12 cellular contexts compared by ENCODE assay signal in genomic region chr9:131098391-131099087, GRCh38. TPM values are rescaled to one million over a fixed set of nuclear protein-coding genes. Genes with fewer than 3 reads are reported as not detected.
DNase-seq lines count a peak whose midpoint lies in the region; ATAC-seq and TF ChIP-seq lines count a peak whose summit lies in the region.
"Had no signal": no experiment of that assay in that cellular context is flagged by ENCODE, and none has a peak within 500 bp of the region (broad histone marks: within the 10 kb centered on the region; RNA-seq: fewer than 3 reads in every experiment).

No MANE protein-coding gene starts in this region.

- peak overlapping the region; percentile 92 for H3K9ac ChIP-seq in mesendoderm (ENCODE audit: low read length)

- no peak overlapping the region for H2AK5ac ChIP-seq in mesendoderm (ENCODE audit: low read length)

- H3K79me2 ChIP-seq in mesendoderm (ENCODE audit: control insufficient read depth, insufficient read depth, low read length) (no peaks in the 10 kb centered on the region), OCI-LY7 (ENCODE audit: insufficient read depth, low read depth, low read length) (no peaks in the 10 kb centered on the region)

- H3K36me3 ChIP-seq in mesendoderm (ENCODE audit: control insufficient read depth, insufficient read depth, low read length) (no peaks in the 10 kb centered on the region), tibial artery (no peaks in the 10 kb centered on the region), OCI-LY7 (ENCODE audit: insufficient read depth, low read length) (no peaks in the 10 kb centered on the region)

- H3K4me2 ChIP-seq in mesendoderm (ENCODE audit: low read length) = no peak overlapping the region
- H3K4me2 ChIP-seq in OCI-LY7 (ENCODE audit: low read length) = no peak overlapping the region

- H2BK5ac ChIP-seq in mesendoderm (ENCODE audit: low read length) = no peak overlapping the region

- H3K9me2 ChIP-seq in OCI-LY7 (ENCODE audit: insufficient read depth, low read length) = no peaks in the 10 kb centered on the region

- H4K5ac ChIP-seq in mesendoderm (ENCODE audit: low read length) = no peak overlapping the region

- no peak overlapping the region for H2BK15ac ChIP-seq in mesendoderm (replicated peaks; ENCODE audit: low read depth)

- H3K27ac ChIP-seq in dorsolateral prefrontal cortex (peak overlapping the region in 54 of 59 donors; percentile 7 to 93 (median 70)), mesendoderm (ENCODE audit: low read depth, low read length) (peak overlapping the region; percentile 13), tibial artery (peak overlapping the region; percentile 81 to 83), OCI-LY7 (ENCODE audit: low read depth, low read length, poor library complexity, severe bottlenecking) (no peak overlapping the region)

- POLR2A ChIA-PET in OCI-LY7 (lab: Charles Lee) = interaction anchor here (0.6 to 1.5 kb wide), 2 partner anchors 27 to 1703 kb away, joined by 3 to 4 read pairs; partner anchors contain the start of gene NUP214

- no peak overlapping the region for H3K4ac ChIP-seq in mesendoderm (ENCODE audit: low read depth, low read length)

- CTCF ChIA-PET in OCI-LY7 (lab: Charles Lee; ENCODE audit: unreplicated experiment) = interaction anchor here (1.0 kb wide), 1 partner anchor 41 kb away, joined by 3 read pairs; no protein-coding TSS in a partner anchor

- no peak overlapping the region for H2AFZ ChIP-seq in OCI-LY7 (ENCODE audit: low read length)

- no peaks in the 10 kb centered on the region for H3K9me3 Mint-ChIP-seq in activated naive CD4-positive, alpha-beta T cell treated with anti-CD3 and anti-CD28 coated beads, Interleukin-2, amount 50 U/mL, for 24 hours
- no peaks in the 10 kb centered on the region for H3K9me3 Mint-ChIP-seq in activated naive CD4-positive, alpha-beta T cell treated with anti-CD3 and anti-CD28 coated beads, Interleukin-2, amount 50 U/mL, for 72 hours
- H3K9me3 Mint-ChIP-seq: stimulated activated naive B cell treated with anti-CD40 and anti-IgM and Interleukin-4, amounts not matched to agents 10 μg/mL and 1 μg/mL and 100 μg/mL, for 72 hours had no signal

- H3K4me3 ChIP-seq in dorsolateral prefrontal cortex (peak overlapping the region in 50 of 59 donors; percentile 16 to 85 (median 74)), mesendoderm (ENCODE audit: low read length) (no peak overlapping the region), tibial artery (peak overlapping the region; percentile 77 to 83), OCI-LY7 (ENCODE audit: low read depth, low read length, poor library complexity, severe bottlenecking) (no peak overlapping the region)

- no peaks in the 10 kb centered on the region for H4K20me1 ChIP-seq in OCI-LY7 (ENCODE audit: insufficient read depth, low read length)

- H3K4me3 Mint-ChIP-seq in activated naive CD4-positive, alpha-beta T cell treated with anti-CD3 and anti-CD28 coated beads, Interleukin-2, amount 50 U/mL, for 24 hours = peak overlapping the region; percentile 66
- H3K4me3 Mint-ChIP-seq: stimulated activated naive B cell treated with anti-CD40 and anti-IgM and Interleukin-4, amounts not matched to agents 10 μg/mL and 1 μg/mL and 100 μg/mL, for 72 hours had no signal

- intact Hi-C loops in dorsolateral prefrontal cortex (cut with DNase I) = loop anchor here in 1 of 2 donors (5.0 kb wide), 1 partner anchor 41 kb away; no protein-coding TSS in a partner anchor
- intact Hi-C loops in tibial artery (cut with DNase I; ENCODE audit: low total_unique reads) = no loop called here
- intact Hi-C loops in OCI-LY7 (cut with micrococcal nuclease; ENCODE audit: unreplicated experiment) = no loop called here

- H3K56ac ChIP-seq in mesendoderm (ENCODE audit: low read length) = peak overlapping the region; percentile 79

- H3K27me3 Mint-ChIP-seq in activated naive CD4-positive, alpha-beta T cell treated with anti-CD3 and anti-CD28 coated beads, Interleukin-2, amount 50 U/mL, for 24 hours = peaks cover 20% of the 10 kb centered on the region

- H3K4me1 ChIP-seq in mesendoderm (ENCODE audit: control insufficient read depth, low read depth, low read length) = peaks cover 12% of the 10 kb centered on the region
- H3K4me1 ChIP-seq in tibial artery = peaks cover 0 to 72% (median 51%) of the 10 kb centered on the region in 4 donors
- H3K4me1 ChIP-seq in OCI-LY7 (ENCODE audit: insufficient read depth, low read length, poor library complexity, severe bottlenecking) = no peaks in the 10 kb centered on the region

- no peaks in the 10 kb centered on the region for H3K36me3 Mint-ChIP-seq in activated naive CD4-positive, alpha-beta T cell treated with anti-CD3 and anti-CD28 coated beads, Interleukin-2, amount 50 U/mL, for 24 hours
- peaks cover 0 to 9% of the 10 kb centered on the region in 2 donors for H3K36me3 Mint-ChIP-seq in activated naive CD4-positive, alpha-beta T cell treated with anti-CD3 and anti-CD28 coated beads, Interleukin-2, amount 50 U/mL, for 72 hours
- H3K36me3 Mint-ChIP-seq: stimulated activated naive B cell treated with anti-CD40 and anti-IgM and Interleukin-4, amounts not matched to agents 10 μg/mL and 1 μg/mL and 100 μg/mL, for 72 hours had no signal

- H3K4me1 Mint-ChIP-seq in activated naive CD4-positive, alpha-beta T cell treated with anti-CD3 and anti-CD28 coated beads, Interleukin-2, amount 50 U/mL, for 24 hours = peaks cover 9% of the 10 kb centered on the region

- H4K8ac ChIP-seq in mesendoderm (ENCODE audit: low read depth, low read length) = no peak overlapping the region

- H3K27me3 ChIP-seq in dorsolateral prefrontal cortex = peaks cover 0 to 37% (median 11%) of the 10 kb centered on the region in 45 donors
- no peaks in the 10 kb centered on the region for H3K27me3 ChIP-seq in mesendoderm (ENCODE audit: insufficient read depth, low read length, poor library complexity)
- H3K27me3 ChIP-seq in tibial artery = peaks cover 0 to 15% of the 10 kb centered on the region in 2 donors

- ATAC-seq in activated naive CD4-positive, alpha-beta T cell treated with anti-CD3 and anti-CD28 coated beads, Interleukin-2, amount 50 U/mL, for 72 hours = no peak

- peaks cover 5% of the 10 kb centered on the region for H3K79me1 ChIP-seq in mesendoderm (ENCODE audit: low read length)

- BruUV-seq in OCI-LY7 (replicated peaks; lab: Mats Ljungman, UMichigan) = no TSS peak

- H3K23ac ChIP-seq in mesendoderm (ENCODE audit: low read length) = peak overlapping the region; percentile 94

- no peak overlapping the region for H3K27ac Mint-ChIP-seq in activated naive CD4-positive, alpha-beta T cell treated with anti-CD3 and anti-CD28 coated beads, Interleukin-2, amount 50 U/mL, for 24 hours
- no peak overlapping the region for H3K27ac Mint-ChIP-seq in activated naive CD4-positive, alpha-beta T cell treated with anti-CD3 and anti-CD28 coated beads, Interleukin-2, amount 50 U/mL, for 72 hours
- H3K27ac Mint-ChIP-seq: stimulated activated naive B cell treated with anti-CD40 and anti-IgM and Interleukin-4, amounts not matched to agents 10 μg/mL and 1 μg/mL and 100 μg/mL, for 72 hours had no signal

- TF ChIP-seq CTCF in dorsolateral prefrontal cortex (IDR thresholded peaks at IDR 0.05 in 54 of 56, conservative IDR thresholded peaks at IDR 0.05 in 2 of 56; ENCODE audit: low read depth in 1 of 56, partially characterized antibody in 56 of 56) (no peak), tibial artery (IDR thresholded peaks at IDR 0.05) (no peak), OCI-LY7 (conservative IDR thresholded peaks at IDR 0.05; ENCODE audit: low read length) (no peak)

- DNase-seq in activated naive CD4-positive, alpha-beta T cell treated with anti-CD3 and anti-CD28 coated beads, Interleukin-2, amount 50 U/mL, for 72 hours (ENCODE audit: low spot score in 2 of 2) = no peak
- DNase-seq in dorsolateral prefrontal cortex (no peak), mesendoderm (peak; percentile 61), tibial artery (no peak), NCI-H748 (lab: John Stamatoyannopoulos, UW; ENCODE audit: unreplicated experiment) (no peak), OCI-LY7 (ENCODE audit: low spot score) (no peak)
- DNase-seq in activated CD4-positive, alpha-beta T cell treated with anti-CD3 and anti-CD28 coated beads, Interleukin-2, amount 50 U/mL, for 4 hours = no peak
- DNase-seq: dermis blood vessel endothelial cell; stimulated activated CD4-positive, alpha-beta T cell treated with anti-CD3 and anti-CD28 coated beads, Interleukin-4, amount 100 ng/mL, for 4 hours; stimulated activated naive B cell treated with anti-CD40 and anti-IgM and Interleukin-4, amounts not matched to agents 10 μg/mL and 1 μg/mL and 100 μg/mL, for 72 hours; SW 1271 had no signal

- H3K18ac ChIP-seq in mesendoderm (ENCODE audit: low read length) = peak overlapping the region; percentile 41

- WGBS in mesendoderm (ENCODE audit: extremely low coverage, insufficient coverage, low lambda C conversion rate) = no CpG with 5 or more reads among the region's 13 CpGs

- H2BK120ac ChIP-seq in mesendoderm (ENCODE audit: low read depth, low read length) = no peak overlapping the region

- H3K9me3 ChIP-seq in tibial artery = no peaks in the 10 kb centered on the region
- no peaks in the 10 kb centered on the region for H3K9me3 ChIP-seq in OCI-LY7 (ENCODE audit: low read length)

RNA-seq across cellular contexts. Expression of gene AIF1L, which starts 2.2 kb away (rescaled TPM):
- total RNA-seq in activated naive CD4-positive, alpha-beta T cell treated with anti-CD3 and anti-CD28 coated beads, Interleukin-2, amount 50 U/mL, for 72 hours = 1 to 10 TPM in 1 of 2 donors, under 1 TPM in 1; 0.61 to 3.1 TPM
- total RNA-seq in dorsolateral prefrontal cortex (100 to 1,000 TPM in 30 of 120 experiments, 10 to 100 TPM in 90; 23.4 to 303 (median 71.6) TPM), OCI-LY7 (2022) (not detected in 2 replicates)
- 68.2 TPM for polyA plus RNA-seq in mesendoderm (2013, experiment 1 of 2)
- polyA plus RNA-seq in mesendoderm (2013, experiment 2 of 2) = 71.4 TPM
- total RNA-seq in OCI-LY7 (2014; rRNA removed; shearing (Covaris generic)) = not detected in 2 replicates

RNA-seq across cellular contexts. Expression of gene NUP214, which starts 26.8 kb away (rescaled TPM):
- 10 to 100 TPM; 46.4 to 75.5 TPM for total RNA-seq in activated naive CD4-positive, alpha-beta T cell treated with anti-CD3 and anti-CD28 coated beads, Interleukin-2, amount 50 U/mL, for 72 hours
- total RNA-seq in dorsolateral prefrontal cortex = 10 to 100 TPM; 37.9 to 85.0 (median 52.8) TPM
- 19.6 TPM for polyA plus RNA-seq in mesendoderm (2013, experiment 1 of 2)
- 18.6 TPM for polyA plus RNA-seq in mesendoderm (2013, experiment 2 of 2)
- total RNA-seq in OCI-LY7 (2014; rRNA removed; shearing (Covaris generic)) = 17.0 and 19.7 TPM in 2 replicates
- 67.1 and 69.6 TPM in 2 replicates for total RNA-seq in OCI-LY7 (2022)

Comparison
In these comparisons a context has a peak if more than half of its experiments do, and no peak if none do; other contexts are left out.
1. H3K4me3 ChIP-seq: peak in dorsolateral prefrontal cortex (50 of 59) and tibial artery (2 of 2); none in mesendoderm (single experiment) and OCI-LY7 (single experiment).
2. RNA of gene AIF1L, which starts 2.2 kb away (total RNA-seq): 23.4 to 303 TPM in dorsolateral prefrontal cortex; 0.61 to 3.1 TPM in activated naive CD4-positive, alpha-beta T cell treated with anti-CD3 and anti-CD28 coated beads, Interleukin-2, amount 50 U/mL, for 72 hours and not detected in OCI-LY7; every median in the first group is over 4 times any median in the second.